Comparison of ENCODE assay signal across 9 cellular contexts in the genomic region with DNA sequence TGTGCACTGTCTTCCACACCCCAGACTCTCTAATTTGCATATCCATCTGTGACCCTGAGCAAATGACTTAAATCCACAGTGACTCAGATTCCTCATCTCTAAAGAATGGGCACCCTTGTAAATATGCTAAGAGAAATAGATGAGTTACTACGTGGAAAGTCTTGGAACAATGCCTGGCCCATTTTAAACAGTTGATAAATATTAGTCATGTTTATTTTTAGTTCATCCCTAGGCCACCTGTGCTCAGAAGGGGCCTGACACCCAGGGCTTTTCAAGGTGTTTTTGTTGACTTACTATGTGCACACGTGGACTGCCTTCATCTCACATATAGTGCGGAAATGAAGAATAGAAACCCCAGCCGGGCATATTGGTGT. TPM values are rescaled to one million over a fixed set of nuclear protein-coding genes. Genes with fewer than 3 reads are reported as not detected.
A peak's percentile ranks its signal among the peaks of the same experiment; 100 is the strongest.
DNase-seq lines count a peak whose midpoint lies in the region; ATAC-seq and TF ChIP-seq lines count a peak whose summit lies in the region.
"Had no signal": no experiment of that assay in that cellular context is flagged by ENCODE, and none has a peak within 500 bp of the region (broad histone marks: within the 10 kb centered on the region; RNA-seq: fewer than 3 reads in every experiment).

No MANE protein-coding gene starts in this region.

- H3K9me3 Mint-ChIP-seq in activated naive CD8-positive, alpha-beta T cell treated with anti-CD3 and anti-CD28 coated beads, Interleukin-2, amount 10 ng/mL, durations not matched to agents 7 days and 5 days, result peaks cover 6% of the 10 kb centered on the region
- H3K9me3 Mint-ChIP-seq in activated naive CD8-positive, alpha-beta T cell treated with anti-CD3 and anti-CD28 coated beads, Interleukin-2, amount 50 U/mL, for 24 hours, result peaks cover 10% of the 10 kb centered on the region
- H3K9me3 Mint-ChIP-seq in activated T-helper 17 cell treated with anti-CD3 and anti-CD28 coated beads, Interleukin-2, amount 50 U/mL, for 72 hours, result no peaks in the 10 kb centered on the region

- ATAC-seq in activated naive CD8-positive, alpha-beta T cell treated with anti-CD3 and anti-CD28 coated beads, Interleukin-2, amount 10 ng/mL, durations not matched to agents 7 days and 5 days (ENCODE audit: low read depth), result no peak
- ATAC-seq in activated naive CD8-positive, alpha-beta T cell treated with anti-CD3 and anti-CD28 coated beads, Interleukin-2, amount 50 U/mL, for 24 hours, result no peak
- no peak for ATAC-seq in activated T-helper 17 cell treated with anti-CD3 and anti-CD28 coated beads, Interleukin-2, amount 50 U/mL, for 72 hours (replicated peaks)
- ATAC-seq in HG03520 (IDR thresholded peaks at IDR 0.05; ENCODE audit: unreplicated experiment), result no peak
- ATAC-seq: CD8-positive, alpha-beta T cell had no signal

- POLR2A ChIA-PET in activated naive CD8-positive, alpha-beta T cell treated with anti-CD3 and anti-CD28 coated beads, Interleukin-2, amount 10 ng/mL, durations not matched to agents 7 days and 5 days (lab: Charles Lee), result no interaction called here

- H3K4me1 Mint-ChIP-seq in activated naive CD8-positive, alpha-beta T cell treated with anti-CD3 and anti-CD28 coated beads, Interleukin-2, amount 10 ng/mL, durations not matched to agents 7 days and 5 days, result peaks cover 3% of the 10 kb centered on the region
- peaks cover 3% of the 10 kb centered on the region for H3K4me1 Mint-ChIP-seq in activated naive CD8-positive, alpha-beta T cell treated with anti-CD3 and anti-CD28 coated beads, Interleukin-2, amount 50 U/mL, for 24 hours
- no peaks in the 10 kb centered on the region for H3K4me1 Mint-ChIP-seq in activated T-helper 17 cell treated with anti-CD3 and anti-CD28 coated beads, Interleukin-2, amount 50 U/mL, for 72 hours

- no peak overlapping the region for H3K4me3 Mint-ChIP-seq in activated naive CD8-positive, alpha-beta T cell treated with anti-CD3 and anti-CD28 coated beads, Interleukin-2, amount 10 ng/mL, durations not matched to agents 7 days and 5 days
- H3K4me3 Mint-ChIP-seq in activated naive CD8-positive, alpha-beta T cell treated with anti-CD3 and anti-CD28 coated beads, Interleukin-2, amount 50 U/mL, for 24 hours, result no peak overlapping the region
- no peak overlapping the region for H3K4me3 Mint-ChIP-seq in activated T-helper 17 cell treated with anti-CD3 and anti-CD28 coated beads, Interleukin-2, amount 50 U/mL, for 72 hours
- H3K4me3 Mint-ChIP-seq: CD8-positive, alpha-beta T cell had no signal

- DNase-seq in activated naive CD8-positive, alpha-beta T cell treated with anti-CD3 and anti-CD28 coated beads, Interleukin-2, amount 10 ng/mL, durations not matched to agents 7 days and 5 days, result no peak
- no peak for DNase-seq in activated naive CD8-positive, alpha-beta T cell treated with anti-CD3 and anti-CD28 coated beads, Interleukin-2, amount 50 U/mL, for 24 hours
- DNase-seq in RPMI8226 (peak; percentile 83), foreskin fibroblast (peak; percentile 89 to 95), stromal cell of bone marrow (ENCODE audit: low read depth) (peak; percentile 79), hypothalamus (lab: John Stamatoyannopoulos, UW) (no peak)
- DNase-seq: CD8-positive, alpha-beta T cell had no signal

- peak overlapping the region; percentile 30 for H3K27ac Mint-ChIP-seq in activated naive CD8-positive, alpha-beta T cell treated with anti-CD3 and anti-CD28 coated beads, Interleukin-2, amount 10 ng/mL, durations not matched to agents 7 days and 5 days
- no peak overlapping the region for H3K27ac Mint-ChIP-seq in activated naive CD8-positive, alpha-beta T cell treated with anti-CD3 and anti-CD28 coated beads, Interleukin-2, amount 50 U/mL, for 24 hours
- no peak overlapping the region for H3K27ac Mint-ChIP-seq in activated T-helper 17 cell treated with anti-CD3 and anti-CD28 coated beads, Interleukin-2, amount 50 U/mL, for 72 hours
- H3K27ac Mint-ChIP-seq: CD8-positive, alpha-beta T cell had no signal

- no peaks in the 10 kb centered on the region for H3K36me3 Mint-ChIP-seq in activated naive CD8-positive, alpha-beta T cell treated with anti-CD3 and anti-CD28 coated beads, Interleukin-2, amount 10 ng/mL, durations not matched to agents 7 days and 5 days
- peaks cover 3% of the 10 kb centered on the region for H3K36me3 Mint-ChIP-seq in activated naive CD8-positive, alpha-beta T cell treated with anti-CD3 and anti-CD28 coated beads, Interleukin-2, amount 50 U/mL, for 24 hours (ENCODE audit: low read depth)
- no peaks in the 10 kb centered on the region for H3K36me3 Mint-ChIP-seq in activated T-helper 17 cell treated with anti-CD3 and anti-CD28 coated beads, Interleukin-2, amount 50 U/mL, for 72 hours (ENCODE audit: low read depth)
- H3K36me3 Mint-ChIP-seq: CD8-positive, alpha-beta T cell had no signal

- peaks cover 15% of the 10 kb centered on the region for H3K27me3 Mint-ChIP-seq in activated naive CD8-positive, alpha-beta T cell treated with anti-CD3 and anti-CD28 coated beads, Interleukin-2, amount 10 ng/mL, durations not matched to agents 7 days and 5 days
- H3K27me3 Mint-ChIP-seq in activated naive CD8-positive, alpha-beta T cell treated with anti-CD3 and anti-CD28 coated beads, Interleukin-2, amount 50 U/mL, for 24 hours, result peaks cover 33% of the 10 kb centered on the region
- peaks cover 14% of the 10 kb centered on the region for H3K27me3 Mint-ChIP-seq in activated T-helper 17 cell treated with anti-CD3 and anti-CD28 coated beads, Interleukin-2, amount 50 U/mL, for 72 hours

- no peak overlapping the region for H3K4me3 ChIP-seq in foreskin fibroblast (ENCODE audit: low read depth in 1 of 2, low read length in 2 of 2)

- no peak for TF ChIP-seq CTCF in foreskin fibroblast (IDR thresholded peaks at IDR 0.05; ENCODE audit: low read depth, low read length)

RNA-seq across cellular contexts. Expression of a gene that starts 0.8 kb away (rescaled TPM):
- total RNA-seq in activated naive CD8-positive, alpha-beta T cell treated with anti-CD3 and anti-CD28 coated beads, Interleukin-2, amount 10 ng/mL, durations not matched to agents 7 days and 5 days, result not detected
- total RNA-seq in activated T-helper 17 cell treated with anti-CD3 and anti-CD28 coated beads, Interleukin-2, amount 50 U/mL, for 72 hours, result not detected
- total RNA-seq: CD8-positive, alpha-beta T cell had no signal

RNA-seq across cellular contexts. Expression of a gene that starts 18.5 kb away (rescaled TPM):
- 10 to 100 TPM; 18.8 to 19.4 TPM for total RNA-seq in activated naive CD8-positive, alpha-beta T cell treated with anti-CD3 and anti-CD28 coated beads, Interleukin-2, amount 10 ng/mL, durations not matched to agents 7 days and 5 days
- total RNA-seq in activated T-helper 17 cell treated with anti-CD3 and anti-CD28 coated beads, Interleukin-2, amount 50 U/mL, for 72 hours, result 10 to 100 TPM in 1 of 2 donors, 1 to 10 TPM in 1; 8.5 to 11.3 TPM

RNA-seq across cellular contexts. Expression of a gene that starts 30.0 kb away (rescaled TPM):
- under 1 TPM in 1 of 2 experiments, not detected in 1; 0.39 TPM for total RNA-seq in activated naive CD8-positive, alpha-beta T cell treated with anti-CD3 and anti-CD28 coated beads, Interleukin-2, amount 10 ng/mL, durations not matched to agents 7 days and 5 days
- total RNA-seq in activated T-helper 17 cell treated with anti-CD3 and anti-CD28 coated beads, Interleukin-2, amount 50 U/mL, for 72 hours, result not detected

RNA-seq across cellular contexts. Expression of a gene that starts 43.7 kb away (rescaled TPM):
- under 1 TPM in 1 of 2 experiments, not detected in 1; 0.65 TPM for total RNA-seq in activated naive CD8-positive, alpha-beta T cell treated with anti-CD3 and anti-CD28 coated beads, Interleukin-2, amount 10 ng/mL, durations not matched to agents 7 days and 5 days
- total RNA-seq in activated T-helper 17 cell treated with anti-CD3 and anti-CD28 coated beads, Interleukin-2, amount 50 U/mL, for 72 hours, result under 1 TPM in 1 of 2 donors, not detected in 1; 0.35 TPM
- total RNA-seq: CD8-positive, alpha-beta T cell had no signal

RNA-seq across cellular contexts. Expression of a gene that starts 48.7 kb away (rescaled TPM):
- total RNA-seq in activated naive CD8-positive, alpha-beta T cell treated with anti-CD3 and anti-CD28 coated beads, Interleukin-2, amount 10 ng/mL, durations not matched to agents 7 days and 5 days, result 100 to 1,000 TPM; 211 to 226 TPM
- total RNA-seq in activated T-helper 17 cell treated with anti-CD3 and anti-CD28 coated beads, Interleukin-2, amount 50 U/mL, for 72 hours, result 100 to 1,000 TPM; 156 to 319 TPM

Comparison
In these comparisons a context has a peak if more than half of its experiments do, and no peak if none do; other contexts are left out.
1. DNase-seq: peak in RPMI8226 (single experiment), foreskin fibroblast (2 of 2) and stromal cell of bone marrow (single experiment); none in activated naive CD8-positive, alpha-beta T cell treated with anti-CD3 and anti-CD28 coated beads, Interleukin-2, amount 10 ng/mL, durations not matched to agents 7 days and 5 days (single experiment), activated naive CD8-positive, alpha-beta T cell treated with anti-CD3 and anti-CD28 coated beads, Interleukin-2, amount 50 U/mL, for 24 hours (single experiment) and hypothalamus (0 of 51).